1 cellular context compared by ENCODE assay signal in genomic region chr11:47642099-47642855, GRCh38.
TF ChIP-seq lines count a peak whose summit lies in the region.

Gene MTCH2 (minus strand): TSS chr11:47642559. CDS start chr11:47642465, 94 bp downstream.

TF ChIP-seq in HepG2, 621 proteins besides CTCF, POLR2A, EP300 and RAD21 (continued from another document and continues in another):
- TF ChIP-seq CSRNP1 (CRISPR knock-in tag; IDR thresholded peaks at IDR 0.05) (peak; percentile 86), SOX6 (IDR thresholded peaks at IDR 0.05) (no peak), SOX6 (CRISPR knock-in tag; IDR thresholded peaks at IDR 0.05) (peak; percentile 50; the same call in 1 of the 2 replicates), ZBTB49 (CRISPR knock-in tag; IDR thresholded peaks at IDR 0.05; ENCODE audit: borderline replicate concordance) (no peak), XBP1 (CRISPR knock-in tag; IDR thresholded peaks at IDR 0.05) (no peak), ISL2 (CRISPR knock-in tag; IDR thresholded peaks at IDR 0.05) (no peak), RBAK (CRISPR knock-in tag; IDR thresholded peaks at IDR 0.05) (no peak), KLF13 (CRISPR knock-in tag; IDR thresholded peaks at IDR 0.05) (no peak), FOXC1 (CRISPR knock-in tag; IDR thresholded peaks at IDR 0.05; ENCODE audit: borderline replicate concordance) (peak; percentile 97), RELA (CRISPR knock-in tag; IDR thresholded peaks at IDR 0.05) (peak; percentile 58; the same call in 1 of the 2 replicates), ZBTB4 (CRISPR knock-in tag; IDR thresholded peaks at IDR 0.05; ENCODE audit: borderline replicate concordance) (0 out of 2 replicates have a peak, but pooled peaks have one; percentile 41), ZBTB26 (CRISPR knock-in tag; IDR thresholded peaks at IDR 0.05; ENCODE audit: borderline replicate concordance) (no peak; the same call in 1 of the 2 replicates), PHF5A (CRISPR knock-in tag; IDR thresholded peaks at IDR 0.05; ENCODE audit: low read depth, unreplicated experiment) (no peak), ZNF530 (CRISPR knock-in tag; IDR thresholded peaks at IDR 0.05; ENCODE audit: low read depth) (no peak), ZNF335 (CRISPR knock-in tag; IDR thresholded peaks at IDR 0.05) (peak; percentile 47; the same call in 1 of the 2 replicates), DMTF1 (CRISPR knock-in tag; IDR thresholded peaks at IDR 0.05) (no peak), FOXO1 (CRISPR knock-in tag; IDR thresholded peaks at IDR 0.05) (no peak; the same call in 1 of the 2 replicates), ZBTB44 (CRISPR knock-in tag; IDR thresholded peaks at IDR 0.05) (peak; percentile 30; the same call in 1 of the 2 replicates), ZNF510 (CRISPR knock-in tag; IDR thresholded peaks at IDR 0.05; ENCODE audit: low read depth) (no peak), ATF2 (CRISPR knock-in tag; IDR thresholded peaks at IDR 0.05) (peak; percentile 57; the same call in 1 of the 2 replicates), NFIC (IDR thresholded peaks at IDR 0.05; ENCODE audit: low read length) (no peak), YEATS4 (CRISPR knock-in tag; IDR thresholded peaks at IDR 0.05; ENCODE audit: borderline replicate concordance) (peak; percentile 90), HNRNPH1 (optimal IDR thresholded peaks at IDR 0.05; ENCODE audit: low read depth, low read length) (no peak), ZNF232 (CRISPR knock-in tag; IDR thresholded peaks at IDR 0.05; ENCODE audit: borderline replicate concordance) (peak; percentile 72; the same call in 1 of the 2 replicates), FOXK2 (IDR thresholded peaks at IDR 0.05) (no peak), SAP130 (CRISPR knock-in tag; IDR thresholded peaks at IDR 0.05; ENCODE audit: low read depth) (peak; percentile 95), TRIM24 (CRISPR knock-in tag; IDR thresholded peaks at IDR 0.05) (no peak), U2AF1 (optimal IDR thresholded peaks at IDR 0.05; ENCODE audit: low read depth, low read length) (peak; percentile 75), CENPT (CRISPR knock-in tag; IDR thresholded peaks at IDR 0.05; ENCODE audit: low read depth) (peak; percentile 89), MAFG (CRISPR knock-in tag; IDR thresholded peaks at IDR 0.05) (no peak), RBM39 (IDR thresholded peaks at IDR 0.05; ENCODE audit: low read depth, low read length, poor library complexity, severe bottlenecking) (peak; percentile 39), ZNF550 (CRISPR knock-in tag; IDR thresholded peaks at IDR 0.05; ENCODE audit: borderline replicate concordance) (no peak), YEATS2 (CRISPR knock-in tag; IDR thresholded peaks at IDR 0.05; ENCODE audit: borderline replicate concordance) (peak; percentile 85), EHMT2 (IDR thresholded peaks at IDR 0.05; ENCODE audit: borderline replicate concordance, low read depth, low read length) (no peak), ZBTB25 (CRISPR knock-in tag; IDR thresholded peaks at IDR 0.05) (peak; percentile 85), ZNF619 (CRISPR knock-in tag; IDR thresholded peaks at IDR 0.05) (no peak), GMEB1 (CRISPR knock-in tag; IDR thresholded peaks at IDR 0.05; ENCODE audit: borderline replicate concordance) (peak; percentile 93), TRIM22 (IDR thresholded peaks at IDR 0.05) (no peak), NCOR1 (IDR thresholded peaks at IDR 0.05; ENCODE audit: borderline replicate concordance, low read length) (peak; percentile 41; the same call in 1 of the 2 replicates), ZNF138 (CRISPR knock-in tag; IDR thresholded peaks at IDR 0.05; ENCODE audit: low read depth) (peak; percentile 87), ZBTB3 (CRISPR knock-in tag; IDR thresholded peaks at IDR 0.05; ENCODE audit: borderline replicate concordance, low read depth) (no peak; the same call in 1 of the 2 replicates), PCBP2 (optimal IDR thresholded peaks at IDR 0.05; ENCODE audit: low read depth, low read length, poor library complexity, severe bottlenecking) (no peak), KLF15 (CRISPR knock-in tag; IDR thresholded peaks at IDR 0.05; ENCODE audit: borderline replicate concordance) (peak; percentile 89; the same call in 1 of the 2 replicates), MIXL1 (CRISPR knock-in tag; IDR thresholded peaks at IDR 0.05) (no peak)
